ENCODE assay signal across 18 cellular contexts in the genomic region with DNA sequence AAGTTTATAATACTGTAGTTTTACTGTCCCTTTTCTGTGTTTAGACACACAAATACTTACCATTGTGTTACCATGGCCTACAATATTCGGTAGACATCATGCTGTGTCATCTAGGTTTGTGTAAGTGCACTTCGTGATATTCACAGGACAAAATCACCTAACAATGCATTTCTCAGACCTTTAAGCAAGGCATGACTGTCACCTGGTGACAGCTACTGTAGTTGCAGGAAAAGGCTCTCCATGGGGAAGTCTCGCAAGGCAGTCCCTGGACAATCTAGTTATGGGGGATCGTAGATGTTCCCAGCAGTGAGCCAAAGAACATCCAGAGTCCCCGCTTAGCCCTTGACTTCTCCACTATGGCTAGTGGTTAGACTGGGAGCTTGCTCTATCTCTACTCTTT.
DNase-seq lines count a peak whose midpoint lies in the region; ATAC-seq and TF ChIP-seq lines count a peak whose summit lies in the region.
"Had no signal": no experiment of that assay in that cellular context is flagged by ENCODE, and none has a peak within 500 bp of the region (broad histone marks: within the 10 kb centered on the region; RNA-seq: fewer than 3 reads in every experiment).

No MANE protein-coding gene starts in this region.

- H3K4me1 Mint-ChIP-seq in CD14-positive monocyte = peaks cover 8% of the 10 kb centered on the region
- peaks cover 2% of the 10 kb centered on the region for H3K4me1 Mint-ChIP-seq in activated CD8-positive, alpha-beta memory T cell treated with anti-CD3 and anti-CD28 coated beads, Interleukin-2, amount 10 ng/mL, durations not matched to agents 7 days and 5 days

- ATAC-seq in activated CD8-positive, alpha-beta memory T cell treated with anti-CD3 and anti-CD28 coated beads, Interleukin-2, amount 10 ng/mL, durations not matched to agents 7 days and 5 days = no peak
- ATAC-seq: activated CD4-positive, alpha-beta T cell treated with anti-CD3 and anti-CD28 coated beads for 36 hours; activated T-cell treated with anti-CD3 and anti-CD28 coated beads, Interleukin-2, amount 50 U/mL, for 72 hours had no signal

- no peaks in the 10 kb centered on the region for H3K9me2 ChIP-seq in PC-9 (ENCODE audit: insufficient read depth)
- no peaks in the 10 kb centered on the region for H3K9me2 ChIP-seq in hepatocyte (replicated peaks; ENCODE audit: insufficient read depth)

- H3K79me2 ChIP-seq in PC-9 (ENCODE audit: low read depth) (no peaks in the 10 kb centered on the region), hepatocyte (no peaks in the 10 kb centered on the region)

- H2AFZ ChIP-seq in PC-9 = no peak overlapping the region
- H2AFZ ChIP-seq in hepatocyte = no peak overlapping the region

- no peak overlapping the region for H3K27ac ChIP-seq in 22Rv1
- H3K27ac ChIP-seq in PC-9 = no peak overlapping the region
- no peak overlapping the region for H3K27ac ChIP-seq in hepatocyte
- H3K27ac ChIP-seq: HL-60 had no signal

- intact Hi-C loops in PC-9 (cut with micrococcal nuclease; ENCODE audit: unreplicated experiment) = loop anchor here (2.0 kb wide), 1 partner anchor 363 kb away; no protein-coding TSS in a partner anchor
- intact Hi-C loops in CD14-positive monocyte (cut with micrococcal nuclease) = no loop called here

- TF ChIP-seq CTCF in 22Rv1 (IDR thresholded peaks at IDR 0.05) (peak; percentile 21), GM12864 (IDR thresholded peaks at IDR 0.05; ENCODE audit: low read depth, low read length, missing control alignments) (peak; percentile 8), PC-9 (conservative IDR thresholded peaks at IDR 0.05) (peak; percentile 55), hepatocyte (IDR thresholded peaks at IDR 0.05; ENCODE audit: poor library complexity) (peak; percentile 21), CD14-positive monocyte (IDR thresholded peaks at IDR 0.05) (no peak)

- H3K9me3 ChIP-seq in PC-9 (ENCODE audit: insufficient read depth, low read depth) (no peaks in the 10 kb centered on the region), hepatocyte (ENCODE audit: low read depth) (no peaks in the 10 kb centered on the region)

- H3K4me3 ChIP-seq in GM12864 (ENCODE audit: low read depth, low read length) = no peak overlapping the region
- no peak overlapping the region for H3K4me3 ChIP-seq in PC-9
- no peak overlapping the region for H3K4me3 ChIP-seq in hepatocyte

- POLR2A ChIA-PET in PC-9 (lab: Charles Lee; ENCODE audit: unreplicated experiment) = no interaction called here

- peaks cover 0 to 6% (median 2%) of the 10 kb centered on the region in 7 donors for H3K9me3 Mint-ChIP-seq in CD14-positive monocyte
- H3K9me3 Mint-ChIP-seq in activated CD8-positive, alpha-beta memory T cell treated with anti-CD3 and anti-CD28 coated beads, Interleukin-2, amount 10 ng/mL, durations not matched to agents 7 days and 5 days (ENCODE audit: low read depth) = no peaks in the 10 kb centered on the region
- H3K9me3 Mint-ChIP-seq: activated T-cell treated with anti-CD3 and anti-CD28 coated beads, Interleukin-2, amount 50 U/mL, for 72 hours had no signal

- CTCF ChIA-PET in PC-9 (lab: Charles Lee) = no interaction called here
- CTCF ChIA-PET in activated CD8-positive, alpha-beta memory T cell treated with anti-CD3 and anti-CD28 coated beads, Interleukin-2, amount 10 ng/mL, durations not matched to agents 7 days and 5 days (lab: Charles Lee) = no interaction called here

- no peak overlapping the region for H3K27ac Mint-ChIP-seq in CD14-positive monocyte
- H3K27ac Mint-ChIP-seq in activated CD8-positive, alpha-beta memory T cell treated with anti-CD3 and anti-CD28 coated beads, Interleukin-2, amount 10 ng/mL, durations not matched to agents 7 days and 5 days = no peak overlapping the region
- H3K27ac Mint-ChIP-seq: activated CD4-positive, alpha-beta T cell treated with anti-CD3 and anti-CD28 coated beads for 36 hours; activated T-cell treated with anti-CD3 and anti-CD28 coated beads, Interleukin-2, amount 50 U/mL, for 72 hours had no signal

- no peaks in the 10 kb centered on the region for H3K4me1 ChIP-seq in PC-9 (replicated peaks; ENCODE audit: insufficient read depth)
- no peaks in the 10 kb centered on the region for H3K4me1 ChIP-seq in hepatocyte (ENCODE audit: insufficient read depth)

- H3K4me2 ChIP-seq in PC-9 = no peak overlapping the region
- no peak overlapping the region for H3K4me2 ChIP-seq in hepatocyte

- H4K20me1 ChIP-seq in PC-9 (ENCODE audit: insufficient read depth) (no peaks in the 10 kb centered on the region), hepatocyte (ENCODE audit: insufficient read depth, poor library complexity, severe bottlenecking) (no peaks in the 10 kb centered on the region)

- H3K27me3 ChIP-seq in PC-9 (ENCODE audit: insufficient read depth, low read depth) (no peaks in the 10 kb centered on the region), hepatocyte (peaks cover 9% of the 10 kb centered on the region)

- no peak overlapping the region for H3K4me3 Mint-ChIP-seq in CD14-positive monocyte
- H3K4me3 Mint-ChIP-seq in activated CD8-positive, alpha-beta memory T cell treated with anti-CD3 and anti-CD28 coated beads, Interleukin-2, amount 10 ng/mL, durations not matched to agents 7 days and 5 days = no peak overlapping the region
- H3K4me3 Mint-ChIP-seq: activated CD4-positive, alpha-beta T cell treated with anti-CD3 and anti-CD28 coated beads for 36 hours; activated T-cell treated with anti-CD3 and anti-CD28 coated beads, Interleukin-2, amount 50 U/mL, for 72 hours had no signal

- H3K36me3 Mint-ChIP-seq in CD14-positive monocyte = peaks cover 35 to 36% of the 10 kb centered on the region in 2 donors
- H3K36me3 Mint-ChIP-seq in activated CD8-positive, alpha-beta memory T cell treated with anti-CD3 and anti-CD28 coated beads, Interleukin-2, amount 10 ng/mL, durations not matched to agents 7 days and 5 days = peaks cover 4% of the 10 kb centered on the region

- peaks cover 15 to 25% (median 17%) of the 10 kb centered on the region in 3 donors for H3K27me3 Mint-ChIP-seq in CD14-positive monocyte (ENCODE audit: low read depth in 3 of 3)
- H3K27me3 Mint-ChIP-seq in activated CD8-positive, alpha-beta memory T cell treated with anti-CD3 and anti-CD28 coated beads, Interleukin-2, amount 10 ng/mL, durations not matched to agents 7 days and 5 days = peaks cover 15% of the 10 kb centered on the region

- no TSS peak for BruUV-seq in PC-9 (replicated peaks; lab: Mats Ljungman, UMichigan)

- no peaks in the 10 kb centered on the region for H3F3A ChIP-seq in PC-9 (ENCODE audit: insufficient read depth, low read depth)

- H3K36me3 ChIP-seq in PC-9 (ENCODE audit: low read depth) (no peaks in the 10 kb centered on the region), hepatocyte (replicated peaks; ENCODE audit: insufficient read depth, low read depth) (no peaks in the 10 kb centered on the region)

- 85% methylated on average over 5 of the region's 5 CpGs for WGBS in hepatocyte (ENCODE audit: low lambda C conversion rate, missing lambda C conversion rate)

- DNase-seq in GM12864 (ENCODE audit: low read depth) (no peak), PC-9 (peak in 1 of 2 experiments; percentile 7), hepatocyte (ENCODE audit: low spot score) (no peak), CD14-positive monocyte (ENCODE audit: low spot score) (no peak), SK-N-DZ (ENCODE audit: low spot score) (no peak), cerebellum (ENCODE audit: low spot score) (no peak)
- DNase-seq in activated CD8-positive, alpha-beta memory T cell treated with anti-CD3 and anti-CD28 coated beads, Interleukin-2, amount 10 ng/mL, durations not matched to agents 7 days and 5 days = no peak
- DNase-seq: activated CD4-positive, alpha-beta T cell treated with anti-CD3 and anti-CD28 coated beads for 36 hours; activated T-cell treated with anti-CD3 and anti-CD28 coated beads, Interleukin-2, amount 50 U/mL, for 72 hours; AML-193; hypothalamus; midbrain; NCI-H1048; NCI-H524 treated with DMSO at 0.1 percent for 48 hours; stimulated activated CD4-positive, alpha-beta T cell treated with anti-CD3 and anti-CD28 coated beads, Interleukin-4, amount 100 ng/mL, for 24 hours; stimulated activated naive CD4-positive, alpha-beta T cell had no signal
